In genomic region chr3:9047465-9048346, GRCh38 we compare ENCODE assay signal across 12 cellular contexts.
"Had no signal": no experiment of that assay in that cellular context is flagged by ENCODE, and none has a peak within 500 bp of the region (broad histone marks: within the 10 kb centered on the region; RNA-seq: fewer than 3 reads in every experiment).

No MANE protein-coding gene starts in this region.

- DNase-seq: activated CD4-positive, alpha-beta T cell treated with anti-CD3 and anti-CD28 coated beads, Interleukin-2, amount 50 U/mL, for 4 hours; activated naive CD4-positive, alpha-beta T cell treated with Interleukin-2 at 50 U/mL for 16 hours; kidney glomerular epithelial cell; mesendoderm; ovary; stimulated activated CD4-positive, alpha-beta T cell treated with anti-CD3 and anti-CD28 coated beads, Interleukin-2, amount 100 ng/mL, for 48 hours had no signal

- H3K9me3 Mint-ChIP-seq: activated T-helper 17 cell treated with anti-CD3 and anti-CD28 coated beads, Interleukin-2, amount 50 U/mL, for 72 hours; stimulated activated memory B cell treated with anti-CD40 and anti-IgM and Interleukin-4, amounts not matched to agents 10 μg/mL and 1 μg/mL and 100 μg/mL, for 72 hours; T-helper 2 cell treated with Interferon-gamma antibody and Interleukin-4, amounts not matched to agents 5 μg/mL and 100 μg/mL, for 36 hours had no signal

- H3K27me3 ChIP-seq: ascending aorta, ovary, tibial nerve had no signal

- H3K27me3 Mint-ChIP-seq: activated T-helper 17 cell treated with anti-CD3 and anti-CD28 coated beads, Interleukin-2, amount 50 U/mL, for 72 hours; stimulated activated memory B cell treated with anti-CD40 and anti-IgM and Interleukin-4, amounts not matched to agents 10 μg/mL and 1 μg/mL and 100 μg/mL, for 72 hours had no signal

- H3K4me1 ChIP-seq: ascending aorta, tibial nerve had no signal

- H3K27ac ChIP-seq: ascending aorta, ovary, tibial nerve had no signal

- H3K4me3 ChIP-seq: ascending aorta, ovary, tibial nerve had no signal

- H3K4me1 Mint-ChIP-seq: activated T-helper 17 cell treated with anti-CD3 and anti-CD28 coated beads, Interleukin-2, amount 50 U/mL, for 72 hours; stimulated activated memory B cell treated with anti-CD40 and anti-IgM and Interleukin-4, amounts not matched to agents 10 μg/mL and 1 μg/mL and 100 μg/mL, for 72 hours had no signal

- H3K36me3 ChIP-seq: ascending aorta, ovary had no signal

- H3K4me3 Mint-ChIP-seq: activated T-helper 17 cell treated with anti-CD3 and anti-CD28 coated beads, Interleukin-2, amount 50 U/mL, for 72 hours; stimulated activated memory B cell treated with anti-CD40 and anti-IgM and Interleukin-4, amounts not matched to agents 10 μg/mL and 1 μg/mL and 100 μg/mL, for 72 hours; T-helper 2 cell treated with Interferon-gamma antibody and Interleukin-4, amounts not matched to agents 5 μg/mL and 100 μg/mL, for 36 hours had no signal

- H3K9me3 ChIP-seq: ascending aorta, ovary, tibial nerve had no signal

- H3K27ac Mint-ChIP-seq: activated T-helper 17 cell treated with anti-CD3 and anti-CD28 coated beads, Interleukin-2, amount 50 U/mL, for 72 hours; stimulated activated memory B cell treated with anti-CD40 and anti-IgM and Interleukin-4, amounts not matched to agents 10 μg/mL and 1 μg/mL and 100 μg/mL, for 72 hours; T-helper 2 cell treated with Interferon-gamma antibody and Interleukin-4, amounts not matched to agents 5 μg/mL and 100 μg/mL, for 36 hours had no signal

- H3K36me3 Mint-ChIP-seq: stimulated activated memory B cell treated with anti-CD40 and anti-IgM and Interleukin-4, amounts not matched to agents 10 μg/mL and 1 μg/mL and 100 μg/mL, for 72 hours had no signal

- ATAC-seq: activated CD4-positive, CD25-positive, alpha-beta regulatory T cell treated with anti-CD3 and anti-CD28 coated beads, Interleukin-2, amount 50 U/mL, for 24 hours; activated T-helper 17 cell treated with anti-CD3 and anti-CD28 coated beads, Interleukin-2, amount 50 U/mL, for 72 hours; stimulated activated memory B cell treated with anti-CD40 and anti-IgM and Interleukin-4, amounts not matched to agents 10 μg/mL and 1 μg/mL and 100 μg/mL, for 72 hours had no signal
